In genomic region chr15:45522179-45522930, GRCh38 we compare ENCODE assay signal across 8 cellular contexts. TPM values are rescaled to one million over a fixed set of nuclear protein-coding genes. Genes with fewer than 3 reads are reported as not detected.
DNase-seq lines count a peak whose midpoint lies in the region; ATAC-seq lines count a peak whose summit lies in the region.

Gene SLC30A4 (minus strand): TSS chr15:45522755. CDS start chr15:45522354, 401 bp downstream.

- 0 to 1% methylated on average over 64 to 103 of the region's 103 CpGs for WGBS in aorta, 2 donors

- H3K27me3 ChIP-seq in CD4-positive, alpha-beta memory T cell (ENCODE audit: insufficient read depth, low read length) = no peaks in the 10 kb centered on the region
- no peaks in the 10 kb centered on the region for H3K27me3 ChIP-seq in aorta (ENCODE audit: control insufficient read depth in 1 of 2, insufficient read depth in 2 of 2, low read length in 1 of 2)

- peak within 1 kb of the TSS; percentile 62 to 82 for H3K4me3 ChIP-seq in CD4-positive, alpha-beta memory T cell (ENCODE audit: low read length in 2 of 2)
- peak within 1 kb of the TSS; percentile 76 to 95 for H3K4me3 ChIP-seq in aorta (ENCODE audit: low read length in 2 of 2)

- peaks cover 6 to 14% of the 10 kb centered on the region in 2 donors for H3K36me3 Mint-ChIP-seq in CD4-positive, alpha-beta memory T cell
- peaks cover 4% of the 10 kb centered on the region for H3K36me3 Mint-ChIP-seq in T-helper 1 cell treated with Interleukin-12 subunit alpha and Interleukin-12 subunit beta and Interleukin-4 antibody, amounts not matched to agents 30 μg/mL and 1 μg/mL, for 36 hours (ENCODE audit: low read depth)

- H3K9me3 Mint-ChIP-seq in CD4-positive, alpha-beta memory T cell = no peaks in the 10 kb centered on the region
- no peaks in the 10 kb centered on the region for H3K9me3 Mint-ChIP-seq in T-helper 1 cell treated with Interleukin-12 subunit alpha and Interleukin-12 subunit beta and Interleukin-4 antibody, amounts not matched to agents 30 μg/mL and 1 μg/mL, for 36 hours

- CTCF ChIA-PET in CD4-positive, alpha-beta memory T cell (lab: Charles Lee; ENCODE audit: partially characterized antibody) = interaction anchor here (1.0 to 1.2 kb wide), 3 partner anchors 12 to 64 kb away, joined by 3 to 5 read pairs (median 4); no protein-coding TSS in a partner anchor

- ATAC-seq in GM19397 (IDR thresholded peaks at IDR 0.05; ENCODE audit: unreplicated experiment) (peak; percentile 86), HG03571 (IDR thresholded peaks at IDR 0.05; ENCODE audit: unreplicated experiment) (peak; percentile 71), aorta (ENCODE audit: low FRiP score) (peak; percentile 92)

- H3K9me3 ChIP-seq in CD4-positive, alpha-beta memory T cell (ENCODE audit: control insufficient read depth in 1 of 2, low read length in 2 of 2) = no peaks in the 10 kb centered on the region
- no peaks in the 10 kb centered on the region for H3K9me3 ChIP-seq in aorta (ENCODE audit: control insufficient read depth, low read length)

- H3K4me3 Mint-ChIP-seq in CD4-positive, alpha-beta memory T cell = peak within 1 kb of the TSS; percentile 87 to 96 (median 94)
- H3K4me3 Mint-ChIP-seq in T-helper 1 cell treated with Interleukin-12 subunit alpha and Interleukin-12 subunit beta and Interleukin-4 antibody, amounts not matched to agents 30 μg/mL and 1 μg/mL, for 36 hours = peak within 1 kb of the TSS; percentile 93

- DNase-seq in CD4-positive, alpha-beta memory T cell = peak; percentile 68 to 75 (median 69)
- peak in 56 of 58 donors; percentile 13 to 88 (median 64) for DNase-seq in anterior cingulate cortex (lab: John Stamatoyannopoulos, UW)
- peak; percentile 76 for DNase-seq in hepatic stellate cell (ENCODE audit: low spot score)
- DNase-seq in retina = peak; percentile 88
- peak; percentile 78 to 88 for DNase-seq in aorta

- H3K36me3 ChIP-seq in CD4-positive, alpha-beta memory T cell (ENCODE audit: insufficient read depth, low read length) = no peaks in the 10 kb centered on the region
- no peaks in the 10 kb centered on the region for H3K36me3 ChIP-seq in aorta (ENCODE audit: control insufficient read depth in 1 of 2, insufficient read depth in 2 of 2, low read length in 1 of 2)

- POLR2A ChIA-PET in CD4-positive, alpha-beta memory T cell (lab: Charles Lee; ENCODE audit: partially characterized antibody) = interaction anchor here (1.0 to 2.6 kb wide), 3 partner anchors 65 to 113 kb away, joined by 5 to 11 read pairs (median 8); partner anchors contain the start of genes BLOC1S6 and SQOR

- peak within 1 kb of the TSS; percentile 36 to 93 (median 88) for H3K27ac Mint-ChIP-seq in CD4-positive, alpha-beta memory T cell
- peak within 1 kb of the TSS; percentile 81 for H3K27ac Mint-ChIP-seq in T-helper 1 cell treated with Interleukin-12 subunit alpha and Interleukin-12 subunit beta and Interleukin-4 antibody, amounts not matched to agents 30 μg/mL and 1 μg/mL, for 36 hours

- peaks cover 18 to 28% (median 21%) of the 10 kb centered on the region in 4 donors for H3K4me1 Mint-ChIP-seq in CD4-positive, alpha-beta memory T cell
- H3K4me1 Mint-ChIP-seq in T-helper 1 cell treated with Interleukin-12 subunit alpha and Interleukin-12 subunit beta and Interleukin-4 antibody, amounts not matched to agents 30 μg/mL and 1 μg/mL, for 36 hours (ENCODE audit: low read depth) = peaks cover 21% of the 10 kb centered on the region

- H3K4me1 ChIP-seq in CD4-positive, alpha-beta memory T cell (ENCODE audit: insufficient read depth, low read length) = peaks cover 15% of the 10 kb centered on the region
- peaks cover 0 to 2% of the 10 kb centered on the region in 2 donors for H3K4me1 ChIP-seq in aorta (ENCODE audit: control insufficient read depth in 1 of 2, insufficient read depth in 2 of 2, low read length in 2 of 2)

- intact Hi-C loops in CD4-positive, alpha-beta memory T cell (cut with micrococcal nuclease) = loop anchor here (1.0 to 2.0 kb wide), 6 partner anchors 64 to 324 kb away; partner anchors contain the start of gene BLOC1S6
- intact Hi-C loops in aorta (cut with DNase I) = loop anchor here (5.0 to 10.0 kb wide), 3 partner anchors 65 to 92 kb away; partner anchors contain the start of gene BLOC1S6 (in 1 of the 2)

- peak within 1 kb of the TSS; percentile 54 for H3K27ac ChIP-seq in CD4-positive, alpha-beta memory T cell (ENCODE audit: low read depth, low read length)
- peak within 1 kb of the TSS in 1 of 2 donors; percentile 43 for H3K27ac ChIP-seq in aorta (ENCODE audit: low read depth in 1 of 2, low read length in 2 of 2)

- H3K27me3 Mint-ChIP-seq in CD4-positive, alpha-beta memory T cell = no peaks in the 10 kb centered on the region
- peaks cover 36% of the 10 kb centered on the region for H3K27me3 Mint-ChIP-seq in T-helper 1 cell treated with Interleukin-12 subunit alpha and Interleukin-12 subunit beta and Interleukin-4 antibody, amounts not matched to agents 30 μg/mL and 1 μg/mL, for 36 hours (ENCODE audit: low read depth)

RNA-seq across cellular contexts. Expression of gene SLC30A4, which starts in this region (rescaled TPM):
- total RNA-seq in CD4-positive, alpha-beta memory T cell = 1 to 10 TPM; 3.6 to 3.8 TPM
- 1 to 10 TPM; 2.5 to 2.8 TPM for polyA plus RNA-seq in CD4-positive, alpha-beta memory T cell
- total RNA-seq in aorta = 10 to 100 TPM in 1 of 2 donors, 1 to 10 TPM in 1; 8.2 to 10.2 TPM
- 1 to 10 TPM; 3.7 to 6.3 TPM for polyA plus RNA-seq in aorta
